Comparison of ENCODE assay signal across 19 cellular contexts in genomic region chr20:38119446-38119845, GRCh38. TPM values are rescaled to one million over a fixed set of nuclear protein-coding genes. Genes with fewer than 3 reads are reported as not detected.
"Had no signal": no experiment of that assay in that cellular context is flagged by ENCODE, and none has a peak within 500 bp of the region (broad histone marks: within the 10 kb centered on the region; RNA-seq: fewer than 3 reads in every experiment).

No MANE protein-coding gene starts in this region.

- H3K27me3 ChIP-seq: body of pancreas had no signal

- H3K27ac ChIP-seq: body of pancreas had no signal

- H3K27ac Mint-ChIP-seq: activated CD8-positive, alpha-beta T cell treated with anti-CD3 and anti-CD28 coated beads, Interleukin-2, amount 10 ng/mL, durations not matched to agents 7 days and 5 days; activated naive CD4-positive, alpha-beta T cell treated with anti-CD3 and anti-CD28 coated beads, Interleukin-2, amount 10 ng/mL, durations not matched to agents 7 days and 5 days; activated T-helper 1 cell treated with anti-CD3 and anti-CD28 coated beads, Interleukin-12 subunit alpha, Interleukin-12 subunit beta, Interleukin-2, Interleukin-4 antibody, amounts not matched to agents 30 ng/mL and 10 ng/mL and 1 ng/mL, durations not matched to agents 14 hours and 24 hours and 36 hours; immature natural killer cell; natural killer cell treated with Interleukin-12 subunit alpha and Interleukin-12 subunit beta and Interleukin-15 and Interleukin-18, amount 100 ng/mL, for 72 hours; stimulated activated naive CD8-positive, alpha-beta T cell treated with anti-CD3 and anti-CD28 coated beads, Interleukin-15, amount 100 ng/mL, for 72 hours had no signal

- ATAC-seq: activated CD8-positive, alpha-beta T cell treated with anti-CD3 and anti-CD28 coated beads, Interleukin-2, amount 10 ng/mL, durations not matched to agents 7 days and 5 days; body of pancreas; natural killer cell treated with Interleukin-12 subunit alpha and Interleukin-12 subunit beta and Interleukin-15 and Interleukin-18, amount 100 ng/mL, for 72 hours; stimulated activated naive CD8-positive, alpha-beta T cell treated with anti-CD3 and anti-CD28 coated beads, Interleukin-15, amount 100 ng/mL, for 72 hours had no signal

- H3K9me3 Mint-ChIP-seq: activated naive CD4-positive, alpha-beta T cell treated with anti-CD3 and anti-CD28 coated beads, Interleukin-2, amount 10 ng/mL, durations not matched to agents 7 days and 5 days; activated T-helper 1 cell treated with anti-CD3 and anti-CD28 coated beads, Interleukin-12 subunit alpha, Interleukin-12 subunit beta, Interleukin-2, Interleukin-4 antibody, amounts not matched to agents 30 ng/mL and 10 ng/mL and 1 ng/mL, durations not matched to agents 14 hours and 24 hours and 36 hours; central memory CD8-positive, alpha-beta T cell; immature natural killer cell; natural killer cell treated with Interleukin-12 subunit alpha and Interleukin-12 subunit beta and Interleukin-15 and Interleukin-18, amount 100 ng/mL, for 72 hours; stimulated activated naive CD8-positive, alpha-beta T cell treated with anti-CD3 and anti-CD28 coated beads, Interleukin-15, amount 100 ng/mL, for 72 hours had no signal

- H3K4me3 Mint-ChIP-seq: activated CD8-positive, alpha-beta T cell treated with anti-CD3 and anti-CD28 coated beads, Interleukin-2, amount 10 ng/mL, durations not matched to agents 7 days and 5 days; activated naive CD4-positive, alpha-beta T cell treated with anti-CD3 and anti-CD28 coated beads, Interleukin-2, amount 10 ng/mL, durations not matched to agents 7 days and 5 days; activated T-helper 1 cell treated with anti-CD3 and anti-CD28 coated beads, Interleukin-12 subunit alpha, Interleukin-12 subunit beta, Interleukin-2, Interleukin-4 antibody, amounts not matched to agents 30 ng/mL and 10 ng/mL and 1 ng/mL, durations not matched to agents 14 hours and 24 hours and 36 hours; central memory CD8-positive, alpha-beta T cell; immature natural killer cell; natural killer cell treated with Interleukin-12 subunit alpha and Interleukin-12 subunit beta and Interleukin-15 and Interleukin-18, amount 100 ng/mL, for 72 hours; stimulated activated naive CD8-positive, alpha-beta T cell treated with anti-CD3 and anti-CD28 coated beads, Interleukin-15, amount 100 ng/mL, for 72 hours had no signal

- DNase-seq: activated CD4-positive, CD25-positive, alpha-beta regulatory T cell treated with anti-CD3 and anti-CD28 coated beads, Interleukin-2, amount 50 U/mL, for 72 hours; activated CD8-positive, alpha-beta memory T cell treated with anti-CD3 and anti-CD28 coated beads, Interleukin-2, amount 50 U/mL, for 48 hours; body of pancreas; effector memory CD4-positive, alpha-beta T cell; erythroblast; glutamatergic neuron; immature natural killer cell; left cardiac atrium; mammary epithelial cell; occipital lobe; stimulated activated CD4-positive, alpha-beta T cell treated with anti-CD3 and anti-CD28 coated beads, Interleukin-15, amount 100 ng/mL, for 24 hours; stimulated activated CD4-positive, alpha-beta T cell treated with anti-CD3 and anti-CD28 coated beads, Interleukin-4, amount 100 ng/mL, for 4 hours; stimulated activated naive CD8-positive, alpha-beta T cell treated with anti-CD3 and anti-CD28 coated beads, Interleukin-15, amount 100 ng/mL, for 72 hours; T-helper 9 cell had no signal

- H3K27me3 Mint-ChIP-seq: central memory CD8-positive, alpha-beta T cell; stimulated activated naive CD8-positive, alpha-beta T cell treated with anti-CD3 and anti-CD28 coated beads, Interleukin-15, amount 100 ng/mL, for 72 hours had no signal

- H3K9me3 ChIP-seq: body of pancreas had no signal

- H3K4me1 Mint-ChIP-seq: immature natural killer cell had no signal

- H3K4me3 ChIP-seq: body of pancreas had no signal

- H3K36me3 Mint-ChIP-seq: activated naive CD4-positive, alpha-beta T cell treated with anti-CD3 and anti-CD28 coated beads, Interleukin-2, amount 10 ng/mL, durations not matched to agents 7 days and 5 days; immature natural killer cell; natural killer cell treated with Interleukin-12 subunit alpha and Interleukin-12 subunit beta and Interleukin-15 and Interleukin-18, amount 100 ng/mL, for 72 hours had no signal

RNA-seq across cellular contexts. Expression of gene TGM2, which starts 45.6 kb away (rescaled TPM):
- total RNA-seq: activated T-helper 1 cell treated with anti-CD3 and anti-CD28 coated beads, Interleukin-12 subunit alpha, Interleukin-12 subunit beta, Interleukin-2, Interleukin-4 antibody, amounts not matched to agents 30 ng/mL and 10 ng/mL and 1 ng/mL, durations not matched to agents 14 hours and 24 hours and 36 hours had no signal
